ENCODE assay signal across 1 cellular context in the genomic region with DNA sequence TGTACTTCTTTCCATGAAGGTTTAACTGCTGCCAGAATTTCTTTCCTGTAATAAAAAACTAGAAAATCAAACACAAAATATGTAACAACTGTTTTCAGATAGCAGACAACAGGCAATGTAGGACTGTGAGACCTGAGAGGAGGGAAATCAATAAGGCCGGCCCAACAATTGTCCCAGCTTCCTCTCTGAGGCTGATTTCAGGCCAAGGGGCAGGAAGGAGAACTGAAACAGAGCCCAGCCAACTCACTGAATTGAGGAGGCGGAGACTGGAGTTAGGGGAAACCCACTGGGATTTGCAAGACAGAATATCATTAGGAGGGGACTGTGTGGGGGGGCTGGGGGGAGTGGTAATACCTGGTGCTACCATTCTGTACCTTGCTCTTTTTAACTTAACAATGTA.
TF ChIP-seq lines count a peak whose summit lies in the region.

No MANE protein-coding gene starts in this region.

TF ChIP-seq in HepG2, 621 proteins besides CTCF, POLR2A, EP300 and RAD21 (continued from another document):
- TF ChIP-seq, protein P1, sequence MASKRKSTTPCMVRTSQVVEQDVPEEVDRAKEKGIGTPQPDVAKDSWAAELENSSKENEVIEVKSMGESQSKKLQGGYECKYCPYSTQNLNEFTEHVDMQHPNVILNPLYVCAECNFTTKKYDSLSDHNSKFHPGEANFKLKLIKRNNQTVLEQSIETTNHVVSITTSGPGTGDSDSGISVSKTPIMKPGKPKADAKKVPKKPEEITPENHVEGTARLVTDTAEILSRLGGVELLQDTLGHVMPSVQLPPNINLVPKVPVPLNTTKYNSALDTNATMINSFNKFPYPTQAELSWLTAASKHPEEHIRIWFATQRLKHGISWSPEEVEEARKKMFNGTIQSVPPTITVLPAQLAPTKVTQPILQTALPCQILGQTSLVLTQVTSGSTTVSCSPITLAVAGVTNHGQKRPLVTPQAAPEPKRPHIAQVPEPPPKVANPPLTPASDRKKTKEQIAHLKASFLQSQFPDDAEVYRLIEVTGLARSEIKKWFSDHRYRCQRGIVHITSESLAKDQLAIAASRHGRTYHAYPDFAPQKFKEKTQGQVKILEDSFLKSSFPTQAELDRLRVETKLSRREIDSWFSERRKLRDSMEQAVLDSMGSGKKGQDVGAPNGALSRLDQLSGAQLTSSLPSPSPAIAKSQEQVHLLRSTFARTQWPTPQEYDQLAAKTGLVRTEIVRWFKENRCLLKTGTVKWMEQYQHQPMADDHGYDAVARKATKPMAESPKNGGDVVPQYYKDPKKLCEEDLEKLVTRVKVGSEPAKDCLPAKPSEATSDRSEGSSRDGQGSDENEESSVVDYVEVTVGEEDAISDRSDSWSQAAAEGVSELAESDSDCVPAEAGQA (IDR thresholded peaks at IDR 0.05; ENCODE audit: low read depth), result no peak
- TF ChIP-seq, protein P1 (CRISPR knock-in tag; IDR thresholded peaks at IDR 0.05; ENCODE audit: borderline replicate concordance), result no peak
- TF ChIP-seq MXI1 (IDR thresholded peaks at IDR 0.05; ENCODE audit: borderline replicate concordance, low read depth, low read length), result no peak
- TF ChIP-seq ATRX (CRISPR knock-in tag; IDR thresholded peaks at IDR 0.05; ENCODE audit: borderline replicate concordance), result no peak
- TF ChIP-seq ZSCAN20 (CRISPR knock-in tag; IDR thresholded peaks at IDR 0.05; ENCODE audit: borderline replicate concordance), result no peak
- TF ChIP-seq, protein P2, sequence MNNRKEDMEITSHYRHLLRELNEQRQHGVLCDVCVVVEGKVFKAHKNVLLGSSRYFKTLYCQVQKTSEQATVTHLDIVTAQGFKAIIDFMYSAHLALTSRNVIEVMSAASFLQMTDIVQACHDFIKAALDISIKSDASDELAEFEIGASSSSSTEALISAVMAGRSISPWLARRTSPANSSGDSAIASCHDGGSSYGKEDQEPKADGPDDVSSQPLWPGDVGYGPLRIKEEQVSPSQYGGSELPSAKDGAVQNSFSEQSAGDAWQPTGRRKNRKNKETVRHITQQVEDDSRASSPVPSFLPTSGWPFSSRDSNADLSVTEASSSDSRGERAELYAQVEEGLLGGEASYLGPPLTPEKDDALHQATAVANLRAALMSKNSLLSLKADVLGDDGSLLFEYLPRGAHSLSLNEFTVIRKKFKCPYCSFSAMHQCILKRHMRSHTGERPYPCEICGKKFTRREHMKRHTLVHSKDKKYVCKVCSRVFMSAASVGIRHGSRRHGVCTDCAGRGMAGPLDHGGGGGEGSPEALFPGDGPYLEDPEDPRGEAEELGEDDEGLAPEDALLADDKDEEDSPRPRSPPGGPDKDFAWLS (CRISPR knock-in tag; IDR thresholded peaks at IDR 0.05; ENCODE audit: borderline replicate concordance), result no peak
- no peak for TF ChIP-seq BHLHE40 (IDR thresholded peaks at IDR 0.05; ENCODE audit: low read length)
